In the genomic region with DNA sequence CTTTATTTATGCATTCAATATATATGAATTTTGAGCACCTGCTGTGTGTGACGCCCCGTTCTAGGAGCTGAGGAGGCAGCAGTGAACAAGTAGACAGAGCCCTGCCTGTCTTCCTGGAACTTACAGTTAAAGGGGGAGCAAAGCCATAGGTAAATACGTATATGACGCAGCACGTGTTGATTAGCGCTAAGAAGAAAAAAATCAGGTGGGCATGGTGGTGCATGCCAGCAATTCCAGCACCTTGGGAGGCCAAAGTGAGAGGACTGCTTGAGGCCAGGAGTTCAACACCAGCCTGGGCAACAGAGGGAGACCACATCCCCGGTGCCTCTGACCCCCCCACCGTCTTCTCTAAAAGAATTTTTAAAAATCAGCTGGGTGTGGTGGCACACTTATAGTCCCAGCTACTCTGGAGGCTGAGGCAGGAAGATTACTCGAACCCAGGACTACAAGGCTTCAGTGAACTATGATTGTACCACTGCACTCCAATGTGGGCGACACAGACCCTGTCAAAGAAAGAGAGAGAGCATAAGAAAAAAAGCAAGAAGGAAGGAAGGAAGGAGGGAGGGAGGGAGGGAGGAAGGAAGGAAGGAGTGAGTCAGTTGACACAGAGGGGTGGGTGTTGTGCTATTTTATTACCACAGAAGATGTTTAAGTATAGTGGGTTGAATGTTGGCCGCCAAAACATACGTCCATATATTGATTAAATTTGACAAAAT, we compare ENCODE assay signal across 1 cellular context.
TF ChIP-seq lines count a peak whose summit lies in the region.

No MANE protein-coding gene starts in this region.

TF ChIP-seq in K562, 482 proteins besides CTCF, POLR2A, EP300 and RAD21 (continued from another document):
- TF ChIP-seq, protein P1, sequence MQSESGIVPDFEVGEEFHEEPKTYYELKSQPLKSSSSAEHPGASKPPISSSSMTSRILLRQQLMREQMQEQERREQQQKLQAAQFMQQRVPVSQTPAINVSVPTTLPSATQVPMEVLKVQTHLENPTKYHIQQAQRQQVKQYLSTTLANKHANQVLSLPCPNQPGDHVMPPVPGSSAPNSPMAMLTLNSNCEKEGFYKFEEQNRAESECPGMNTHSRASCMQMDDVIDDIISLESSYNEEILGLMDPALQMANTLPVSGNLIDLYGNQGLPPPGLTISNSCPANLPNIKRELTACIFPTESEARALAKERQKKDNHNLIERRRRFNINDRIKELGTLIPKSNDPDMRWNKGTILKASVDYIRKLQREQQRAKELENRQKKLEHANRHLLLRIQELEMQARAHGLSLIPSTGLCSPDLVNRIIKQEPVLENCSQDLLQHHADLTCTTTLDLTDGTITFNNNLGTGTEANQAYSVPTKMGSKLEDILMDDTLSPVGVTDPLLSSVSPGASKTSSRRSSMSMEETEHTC (IDR thresholded peaks at IDR 0.05) = no peak
- no peak for TF ChIP-seq ZKSCAN1 (IDR thresholded peaks at IDR 0.05; ENCODE audit: low read depth, low read length)
- no peak for TF ChIP-seq CBX8 (IDR thresholded peaks at IDR 0.05; ENCODE audit: borderline replicate concordance, extremely low read depth, low read depth, low read length, poor library complexity, severe bottlenecking)
- TF ChIP-seq TAF1 (IDR thresholded peaks at IDR 0.05; ENCODE audit: control insufficient read depth, extremely low read depth, insufficient read depth, low read length, severe bottlenecking) = no peak
- no peak for TF ChIP-seq NFIC (IDR thresholded peaks at IDR 0.05)
- no peak for TF ChIP-seq POLR3A (IDR thresholded peaks at IDR 0.05; ENCODE audit: borderline replicate concordance, extremely low read depth, insufficient read depth, insufficient read length)
- TF ChIP-seq, protein P2, sequence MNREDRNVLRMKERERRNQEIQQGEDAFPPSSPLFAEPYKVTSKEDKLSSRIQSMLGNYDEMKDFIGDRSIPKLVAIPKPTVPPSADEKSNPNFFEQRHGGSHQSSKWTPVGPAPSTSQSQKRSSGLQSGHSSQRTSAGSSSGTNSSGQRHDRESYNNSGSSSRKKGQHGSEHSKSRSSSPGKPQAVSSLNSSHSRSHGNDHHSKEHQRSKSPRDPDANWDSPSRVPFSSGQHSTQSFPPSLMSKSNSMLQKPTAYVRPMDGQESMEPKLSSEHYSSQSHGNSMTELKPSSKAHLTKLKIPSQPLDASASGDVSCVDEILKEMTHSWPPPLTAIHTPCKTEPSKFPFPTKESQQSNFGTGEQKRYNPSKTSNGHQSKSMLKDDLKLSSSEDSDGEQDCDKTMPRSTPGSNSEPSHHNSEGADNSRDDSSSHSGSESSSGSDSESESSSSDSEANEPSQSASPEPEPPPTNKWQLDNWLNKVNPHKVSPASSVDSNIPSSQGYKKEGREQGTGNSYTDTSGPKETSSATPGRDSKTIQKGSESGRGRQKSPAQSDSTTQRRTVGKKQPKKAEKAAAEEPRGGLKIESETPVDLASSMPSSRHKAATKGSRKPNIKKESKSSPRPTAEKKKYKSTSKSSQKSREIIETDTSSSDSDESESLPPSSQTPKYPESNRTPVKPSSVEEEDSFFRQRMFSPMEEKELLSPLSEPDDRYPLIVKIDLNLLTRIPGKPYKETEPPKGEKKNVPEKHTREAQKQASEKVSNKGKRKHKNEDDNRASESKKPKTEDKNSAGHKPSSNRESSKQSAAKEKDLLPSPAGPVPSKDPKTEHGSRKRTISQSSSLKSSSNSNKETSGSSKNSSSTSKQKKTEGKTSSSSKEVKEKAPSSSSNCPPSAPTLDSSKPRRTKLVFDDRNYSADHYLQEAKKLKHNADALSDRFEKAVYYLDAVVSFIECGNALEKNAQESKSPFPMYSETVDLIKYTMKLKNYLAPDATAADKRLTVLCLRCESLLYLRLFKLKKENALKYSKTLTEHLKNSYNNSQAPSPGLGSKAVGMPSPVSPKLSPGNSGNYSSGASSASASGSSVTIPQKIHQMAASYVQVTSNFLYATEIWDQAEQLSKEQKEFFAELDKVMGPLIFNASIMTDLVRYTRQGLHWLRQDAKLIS (CRISPR knock-in tag; IDR thresholded peaks at IDR 0.05) = no peak
- no peak for TF ChIP-seq JUN (IDR thresholded peaks at IDR 0.05; ENCODE audit: borderline replicate concordance, low read depth, low read length)
- no peak for TF ChIP-seq JUN (CRISPR knock-in tag; IDR thresholded peaks at IDR 0.05; ENCODE audit: borderline replicate concordance)
- no peak for TF ChIP-seq HMG20A (CRISPR knock-in tag; conservative IDR thresholded peaks at IDR 0.05)
